ENCODE assay signal across 11 cellular contexts in genomic region chr6:13357551-13358075, GRCh38. TPM values are rescaled to one million over a fixed set of nuclear protein-coding genes. Genes with fewer than 3 reads are reported as not detected.
A peak's percentile ranks its signal among the peaks of the same experiment; 100 is the strongest.
DNase-seq lines count a peak whose midpoint lies in the region; ATAC-seq and TF ChIP-seq lines count a peak whose summit lies in the region.
"Had no signal": no experiment of that assay in that cellular context is flagged by ENCODE, and none has a peak within 500 bp of the region (broad histone marks: within the 10 kb centered on the region; RNA-seq: fewer than 3 reads in every experiment).

No MANE protein-coding gene starts in this region.

- peaks cover 15% of the 10 kb centered on the region for H3K36me3 Mint-ChIP-seq in activated CD8-positive, alpha-beta T cell treated with anti-CD3 and anti-CD28 coated beads, Interleukin-2, amount 10 ng/mL, durations not matched to agents 7 days and 5 days (ENCODE audit: low read depth)
- H3K36me3 Mint-ChIP-seq in naive thymus-derived CD8-positive, alpha-beta T cell = no peaks in the 10 kb centered on the region

- H3K27me3 ChIP-seq in right atrium auricular region = no peaks in the 10 kb centered on the region
- H3K27me3 ChIP-seq: esophagus squamous epithelium had no signal

- TF ChIP-seq CTCF in right atrium auricular region (IDR thresholded peaks at IDR 0.05) = no peak

- H3K27ac Mint-ChIP-seq in activated CD8-positive, alpha-beta T cell treated with anti-CD3 and anti-CD28 coated beads, Interleukin-2, amount 10 ng/mL, durations not matched to agents 7 days and 5 days = peak overlapping the region; percentile 97
- H3K27ac Mint-ChIP-seq in naive thymus-derived CD8-positive, alpha-beta T cell = peak overlapping the region in 3 of 10 donors; percentile 31 to 83 (median 43)
- H3K27ac Mint-ChIP-seq: progenitor cell of endocrine pancreas had no signal

- H3K4me3 Mint-ChIP-seq in activated CD8-positive, alpha-beta T cell treated with anti-CD3 and anti-CD28 coated beads, Interleukin-2, amount 10 ng/mL, durations not matched to agents 7 days and 5 days = no peak overlapping the region
- peak overlapping the region in 1 of 10 donors; percentile 11 for H3K4me3 Mint-ChIP-seq in naive thymus-derived CD8-positive, alpha-beta T cell

- CTCF ChIA-PET in activated CD8-positive, alpha-beta T cell treated with anti-CD3 and anti-CD28 coated beads, Interleukin-2, amount 10 ng/mL, durations not matched to agents 7 days and 5 days (lab: Charles Lee) = interaction anchor here (0.7 to 4.6 kb wide), 7 partner anchors 18 to 217 kb away, joined by 3 to 27 read pairs (median 5); partner anchors contain the start of gene SIRT5

- H3K27me3 Mint-ChIP-seq in activated CD8-positive, alpha-beta T cell treated with anti-CD3 and anti-CD28 coated beads, Interleukin-2, amount 10 ng/mL, durations not matched to agents 7 days and 5 days (ENCODE audit: low read depth) = no peaks in the 10 kb centered on the region
- H3K27me3 Mint-ChIP-seq in naive thymus-derived CD8-positive, alpha-beta T cell = no peaks in the 10 kb centered on the region

- peak; percentile 63 for DNase-seq in left ventricle myocardium superior
- DNase-seq in right atrium auricular region (ENCODE audit: low spot score) = no peak
- no peak for DNase-seq in activated CD8-positive, alpha-beta T cell treated with anti-CD3 and anti-CD28 coated beads, Interleukin-2, amount 10 ng/mL, durations not matched to agents 7 days and 5 days
- DNase-seq in head of caudate nucleus = peak; percentile 38 to 88 (median 72)
- peak; percentile 33 for DNase-seq in stromal cell of bone marrow (ENCODE audit: low read depth)
- no peak for DNase-seq in naive thymus-derived CD8-positive, alpha-beta T cell
- no peak for DNase-seq in A172 (ENCODE audit: low spot score)
- DNase-seq: COR-L47, esophagus squamous epithelium had no signal

- no peaks in the 10 kb centered on the region for H3K9me3 Mint-ChIP-seq in activated CD8-positive, alpha-beta T cell treated with anti-CD3 and anti-CD28 coated beads, Interleukin-2, amount 10 ng/mL, durations not matched to agents 7 days and 5 days (ENCODE audit: insufficient read depth)
- H3K9me3 Mint-ChIP-seq in naive thymus-derived CD8-positive, alpha-beta T cell = no peaks in the 10 kb centered on the region

- ATAC-seq in left ventricle myocardium superior (no peak), GM18519 (IDR thresholded peaks at IDR 0.05; ENCODE audit: low FRiP score, unreplicated experiment) (no peak)
- ATAC-seq in activated CD8-positive, alpha-beta T cell treated with anti-CD3 and anti-CD28 coated beads, Interleukin-2, amount 10 ng/mL, durations not matched to agents 7 days and 5 days = no peak
- no peak for ATAC-seq in naive thymus-derived CD8-positive, alpha-beta T cell

- peaks cover 63% of the 10 kb centered on the region for H3K4me1 Mint-ChIP-seq in activated CD8-positive, alpha-beta T cell treated with anti-CD3 and anti-CD28 coated beads, Interleukin-2, amount 10 ng/mL, durations not matched to agents 7 days and 5 days (ENCODE audit: low read depth)
- H3K4me1 Mint-ChIP-seq in naive thymus-derived CD8-positive, alpha-beta T cell = peaks cover 33 to 67% (median 40%) of the 10 kb centered on the region in 4 donors

- H3K36me3 ChIP-seq in right atrium auricular region = no peaks in the 10 kb centered on the region

- intact Hi-C loops in left ventricle myocardium superior (cut with micrococcal nuclease) (no loop called here), head of caudate nucleus (cut with DNase I) (loop anchor here (10.0 kb wide), 1 partner anchor 127 kb away; the partner anchor contains the start of gene GFOD1)

- peaks cover 0 to 85% of the 10 kb centered on the region in 2 donors for H3K4me1 ChIP-seq in right atrium auricular region

- no peaks in the 10 kb centered on the region for H3K9me3 ChIP-seq in right atrium auricular region
- H3K9me3 ChIP-seq: esophagus squamous epithelium had no signal

- POLR2A ChIA-PET in activated CD8-positive, alpha-beta T cell treated with anti-CD3 and anti-CD28 coated beads, Interleukin-2, amount 10 ng/mL, durations not matched to agents 7 days and 5 days (lab: Charles Lee) = interaction anchor here (1.6 kb wide), 1 partner anchor 29 kb away, joined by 6 read pairs; the partner anchor contains the start of gene TBC1D7
- POLR2A ChIA-PET in naive thymus-derived CD8-positive, alpha-beta T cell (lab: Charles Lee) = interaction anchor here (0.7 kb wide), 1 partner anchor 50 kb away, joined by 4 read pairs; no protein-coding TSS in a partner anchor

- no peak overlapping the region for H3K27ac ChIP-seq in right atrium auricular region
- H3K27ac ChIP-seq: esophagus squamous epithelium had no signal

- no peak overlapping the region for H3K4me3 ChIP-seq in right atrium auricular region
- H3K4me3 ChIP-seq: esophagus squamous epithelium had no signal

RNA-seq across cellular contexts. Expression of gene TBC1D7, which starts 29.3 kb away (rescaled TPM):
- 34.0 TPM for total RNA-seq in left ventricle myocardium superior
- total RNA-seq in right atrium auricular region = 10 to 100 TPM; 15.0 to 27.0 TPM
- 10 to 100 TPM; 25.2 to 30.3 TPM for total RNA-seq in activated CD8-positive, alpha-beta T cell treated with anti-CD3 and anti-CD28 coated beads, Interleukin-2, amount 10 ng/mL, durations not matched to agents 7 days and 5 days
- 10 to 100 TPM; 17.9 to 19.2 TPM for total RNA-seq in naive thymus-derived CD8-positive, alpha-beta T cell
- polyA plus RNA-seq in naive thymus-derived CD8-positive, alpha-beta T cell = 10 to 100 TPM; 11.8 to 17.1 (median 12.5) TPM
- total RNA-seq in A172 (2014; rRNA removed; shearing (Covaris generic)) = 29.7 and 52.5 TPM in 2 replicates

Comparison
In these comparisons a context has a peak if more than half of its experiments do, and no peak if none do; other contexts are left out.
1. DNase-seq: peak in left ventricle myocardium superior (single experiment), head of caudate nucleus (42 of 42) and stromal cell of bone marrow (single experiment); none in right atrium auricular region (single experiment), activated CD8-positive, alpha-beta T cell treated with anti-CD3 and anti-CD28 coated beads, Interleukin-2, amount 10 ng/mL, durations not matched to agents 7 days and 5 days (single experiment), naive thymus-derived CD8-positive, alpha-beta T cell (0 of 10) and A172 (single experiment).